Comparison of ENCODE assay signal across 28 cellular contexts in genomic region chr1:219812086-219812485, GRCh38.
A peak's percentile ranks its signal among the peaks of the same experiment; 100 is the strongest.
DNase-seq lines count a peak whose midpoint lies in the region; ATAC-seq, FAIRE-seq and TF ChIP-seq lines count a peak whose summit lies in the region.
"Had no signal": no experiment of that assay in that cellular context is flagged by ENCODE, and none has a peak within 500 bp of the region (broad histone marks: within the 10 kb centered on the region; RNA-seq: fewer than 3 reads in every experiment).

No MANE protein-coding gene starts in this region.

- no peaks in the 10 kb centered on the region for H3K9me3 Mint-ChIP-seq in type B pancreatic cell
- H3K9me3 Mint-ChIP-seq: activated CD4-positive, alpha-beta T cell treated with anti-CD3 and anti-CD28 coated beads, Interleukin-2, amount 10 ng/mL, durations not matched to agents 24 days and 14 days; stimulated activated naive CD8-positive, alpha-beta T cell treated with anti-CD3 and anti-CD28 coated beads, Interleukin-15, Interleukin-2, amounts not matched to agents 100 ng/mL and 50 ng/mL, for 24 hours; T-cell had no signal

- TF ChIP-seq POLR2A in H1 (IDR thresholded peaks at IDR 0.05; ENCODE audit: control extremely low read depth in 1 of 2, low read depth in 2 of 2, low read length in 2 of 2): no peak
- no peak for TF ChIP-seq POLR2A in suprapubic skin (IDR thresholded peaks at IDR 0.05)

- intact Hi-C loops in Right ventricle myocardium superior (cut with DNase I) (loop anchor here (10.0 kb wide), 1 partner anchor 1477 kb away; no protein-coding TSS in a partner anchor), cardiac septum (cut with DNase I) (loop anchor here (2.0 to 5.0 kb wide), 2 partner anchors 140 to 1481 kb away; no protein-coding TSS in a partner anchor)

- H2BK5ac ChIP-seq in H1 (ENCODE audit: low read depth, low read length) (no peak overlapping the region), neuronal stem cell (ENCODE audit: low read length) (no peak overlapping the region)

- no peaks in the 10 kb centered on the region for H3K79me1 ChIP-seq in H1 (ENCODE audit: low read depth, low read length)
- H3K79me1 ChIP-seq in neuronal stem cell (ENCODE audit: low read depth, low read length): no peaks in the 10 kb centered on the region

- H4K8ac ChIP-seq in H1 (ENCODE audit: extremely low read depth, insufficient read depth, low read length) (no peak overlapping the region), neuronal stem cell (ENCODE audit: low read depth, low read length) (no peak overlapping the region)

- H3K4me2 ChIP-seq in Loucy (ENCODE audit: low read depth, low read length, poor library complexity, severe bottlenecking) (no peak overlapping the region), H1 (ENCODE audit: insufficient read depth in 1 of 2, low read depth in 2 of 2, low read length in 2 of 2) (no peak overlapping the region), neuronal stem cell (ENCODE audit: insufficient read depth, low read length, poor library complexity, severe bottlenecking) (no peak overlapping the region)

- H4K91ac ChIP-seq in H1 (replicated peaks; ENCODE audit: insufficient read length, low read length) (no peak overlapping the region), neuronal stem cell (ENCODE audit: low read depth, low read length, poor library complexity) (no peak overlapping the region)

- H3K4me3 ChIP-seq in Loucy (ENCODE audit: low read length, poor library complexity, severe bottlenecking) (no peak overlapping the region), H1 (ENCODE audit: extremely low read depth in 1 of 4, insufficient read depth in 2 of 4, low read depth in 3 of 4, low read length in 4 of 4) (no peak overlapping the region), neuronal stem cell (ENCODE audit: low read length in 2 of 2) (no peak overlapping the region), suprapubic skin (no peak overlapping the region)
- H3K4me3 ChIP-seq: coronary artery, lung, SJSA1, thoracic aorta had no signal

- H4K20me1 ChIP-seq in Loucy (ENCODE audit: insufficient read depth, low read length, poor library complexity, severe bottlenecking): no peaks in the 10 kb centered on the region
- H4K20me1 ChIP-seq in H1 (replicated peaks in 1 of 2; ENCODE audit: control insufficient read depth in 1 of 2, insufficient read depth in 2 of 2, low read length in 2 of 2): no peaks in the 10 kb centered on the region

- H3K4me1 ChIP-seq in Loucy (ENCODE audit: insufficient read depth, low read length, poor library complexity, severe bottlenecking): peaks cover 3% of the 10 kb centered on the region
- H3K4me1 ChIP-seq in H1 (replicated peaks in 1 of 4; ENCODE audit: control insufficient read depth in 3 of 4, insufficient read depth in 4 of 4, low read length in 3 of 4): peaks cover 0 to 5% (median 2%) of the 10 kb centered on the region in 4 experiments; a peak in 2 of 7 replicates
- H3K4me1 ChIP-seq in neuronal stem cell (ENCODE audit: control insufficient read depth in 2 of 2, insufficient read depth in 1 of 2, low read depth in 1 of 2, low read length in 2 of 2): peaks cover 3 to 6% of the 10 kb centered on the region in 2 donors
- H3K4me1 ChIP-seq in suprapubic skin: peaks cover 13% of the 10 kb centered on the region
- H3K4me1 ChIP-seq: parathyroid adenoma, SJSA1 had no signal

- H3K23ac ChIP-seq in H1 (ENCODE audit: insufficient read length) (no peak overlapping the region), neuronal stem cell (ENCODE audit: low read depth, low read length, poor library complexity) (no peak overlapping the region)

- H3F3A ChIP-seq in Loucy (ENCODE audit: low read depth): no peaks in the 10 kb centered on the region

- H3K4me3 Mint-ChIP-seq in type B pancreatic cell: no peak overlapping the region
- H3K4me3 Mint-ChIP-seq: activated CD4-positive, alpha-beta T cell treated with anti-CD3 and anti-CD28 coated beads, Interleukin-2, amount 10 ng/mL, durations not matched to agents 24 days and 14 days; activated naive CD8-positive, alpha-beta T cell; CD4-positive, CD25-positive, alpha-beta regulatory T cell; natural killer cell treated with Interleukin-12 subunit alpha and Interleukin-12 subunit beta and Interleukin-15 and Interleukin-18, amount 100 ng/mL, for 72 hours; stimulated activated naive CD8-positive, alpha-beta T cell treated with anti-CD3 and anti-CD28 coated beads, Interleukin-15, Interleukin-2, amounts not matched to agents 100 ng/mL and 50 ng/mL, for 24 hours; T-cell had no signal

- TF ChIP-seq EP300 in H1 (IDR thresholded peaks at IDR 0.05; ENCODE audit: borderline replicate concordance in 1 of 2, low read depth in 2 of 2, low read length in 2 of 2) (no peak), suprapubic skin (IDR thresholded peaks at IDR 0.05) (no peak)

- no peak overlapping the region for H3K27ac Mint-ChIP-seq in type B pancreatic cell
- H3K27ac Mint-ChIP-seq: activated CD4-positive, alpha-beta T cell treated with anti-CD3 and anti-CD28 coated beads, Interleukin-2, amount 10 ng/mL, durations not matched to agents 24 days and 14 days; activated naive CD8-positive, alpha-beta T cell; CD4-positive, CD25-positive, alpha-beta regulatory T cell; natural killer cell treated with Interleukin-12 subunit alpha and Interleukin-12 subunit beta and Interleukin-15 and Interleukin-18, amount 100 ng/mL, for 72 hours; stimulated activated naive CD8-positive, alpha-beta T cell treated with anti-CD3 and anti-CD28 coated beads, Interleukin-15, Interleukin-2, amounts not matched to agents 100 ng/mL and 50 ng/mL, for 24 hours; T-cell had no signal

- H2BK120ac ChIP-seq in H1 (replicated peaks; ENCODE audit: low read depth, low read length): no peak overlapping the region
- no peak overlapping the region for H2BK120ac ChIP-seq in neuronal stem cell (ENCODE audit: low read depth, low read length)

- no peak overlapping the region for H3K9ac ChIP-seq in Loucy (ENCODE audit: low read depth, low read length, poor library complexity, severe bottlenecking)
- no peak overlapping the region for H3K9ac ChIP-seq in H1 (replicated peaks in 1 of 4; ENCODE audit: extremely low read depth in 1 of 4, low read depth in 3 of 4, low read length in 3 of 4)
- H3K9ac ChIP-seq in neuronal stem cell (ENCODE audit: low read depth, low read length, poor library complexity): no peak overlapping the region
- H3K9ac ChIP-seq: parathyroid adenoma had no signal

- H2BK12ac ChIP-seq in H1 (ENCODE audit: low read depth, low read length): peak overlapping the region; percentile 51; the same call in 1 of the 2 replicates
- no peak overlapping the region for H2BK12ac ChIP-seq in neuronal stem cell (ENCODE audit: low read length)

- TF ChIP-seq CTCF in Loucy (conservative IDR thresholded peaks at IDR 0.05; ENCODE audit: low read length) (no peak), H1 (IDR thresholded peaks at IDR 0.05; ENCODE audit: control extremely low read depth in 1 of 3, insufficient read depth in 1 of 3, low read depth in 1 of 3, low read length in 3 of 3) (no peak), type B pancreatic cell (conservative IDR thresholded peaks at IDR 0.05) (no peak), suprapubic skin (IDR thresholded peaks at IDR 0.05) (no peak)

- H3K27me3 ChIP-seq in Loucy (ENCODE audit: insufficient read depth, low read length, poor library complexity, severe bottlenecking) (no peaks in the 10 kb centered on the region), H1 (replicated peaks in 1 of 4; ENCODE audit: control insufficient read depth in 3 of 4, extremely low read depth in 1 of 4, insufficient read depth in 3 of 4, low read length in 3 of 4) (no peaks in the 10 kb centered on the region), neuronal stem cell (ENCODE audit: control insufficient read depth in 3 of 3, insufficient read depth in 3 of 3, low read depth in 1 of 3, low read length in 3 of 3) (no peaks in the 10 kb centered on the region), suprapubic skin (no peaks in the 10 kb centered on the region)
- H3K27me3 ChIP-seq: SJSA1 had no signal

- peak; percentile 24 for ATAC-seq in Right ventricle myocardium superior (ENCODE audit: poor library complexity)
- no peak for ATAC-seq in HG03108 (IDR thresholded peaks at IDR 0.05; ENCODE audit: unreplicated experiment)
- ATAC-seq: natural killer cell treated with Interleukin-12 subunit alpha and Interleukin-12 subunit beta and Interleukin-15 and Interleukin-18, amount 100 ng/mL, for 72 hours; T-cell had no signal

- no peak overlapping the region for H3K56ac ChIP-seq in H1 (replicated peaks; ENCODE audit: insufficient read length, low read depth, low read length)

- WGBS in H1 (ENCODE audit: extremely low coverage in 1 of 2, insufficient coverage in 1 of 2, insufficient read length in 1 of 2, insufficient replicate concordance in 2 of 2, low coverage in 1 of 2, low lambda C conversion rate in 2 of 2, missing lambda C conversion rate in 1 of 2), 2 experiments: 44% methylated on average over 4 of the region's 4 CpGs; no CpG with 5 or more reads in 1 of the 2 experiments
- no CpG with 5 or more reads among the region's 4 CpGs for WGBS in neuronal stem cell (ENCODE audit: extremely low coverage in 2 of 2, insufficient read length in 2 of 2, insufficient replicate concordance in 1 of 2), 2 donors
- WGBS in suprapubic skin: 37% methylated on average over 4 of the region's 4 CpGs

- peak overlapping the region; percentile 74 for H2AFZ ChIP-seq in Loucy (ENCODE audit: low read length)
- H2AFZ ChIP-seq in H1 (ENCODE audit: low read length): peak overlapping the region; percentile 93; the same call in 1 of the 2 replicates
- H2AFZ ChIP-seq in neuronal stem cell (ENCODE audit: low read length): peak overlapping the region; percentile 66
- H2AFZ ChIP-seq: parathyroid adenoma had no signal

- H3K27me3 Mint-ChIP-seq in type B pancreatic cell: peaks cover 23% of the 10 kb centered on the region

- H3K36me3 ChIP-seq in Loucy (ENCODE audit: insufficient read depth, low read length) (no peaks in the 10 kb centered on the region), H1 (ENCODE audit: control insufficient read depth in 2 of 4, insufficient read depth in 4 of 4, low read length in 3 of 4) (no peaks in the 10 kb centered on the region), neuronal stem cell (replicated peaks in 1 of 2; ENCODE audit: control insufficient read depth in 2 of 2, insufficient read depth in 2 of 2, low read length in 2 of 2) (no peaks in the 10 kb centered on the region), suprapubic skin (no peaks in the 10 kb centered on the region)
- H3K36me3 ChIP-seq: SJSA1, thoracic aorta, WERI-Rb-1 had no signal

- DNase-seq in Right ventricle myocardium superior (no peak), cardiac septum (ENCODE audit: low spot score) (no peak), H1 (ENCODE audit: low read depth in 1 of 2, low spot score in 2 of 2) (no peak), neuronal stem cell (ENCODE audit: low spot score) (no peak), type B pancreatic cell (ENCODE audit: extremely low spot score, unreplicated experiment) (no peak), suprapubic skin (ENCODE audit: low spot score in 2 of 2) (no peak)
- DNase-seq: activated effector memory CD4-positive, alpha-beta T cell treated with Interleukin-2 at 50 U/mL for 16 hours; effector memory CD4-positive, alpha-beta T cell; GF-D8; glutamatergic neuron; GOT3; stimulated activated CD8-positive, alpha-beta memory T cell treated with anti-CD3 and anti-CD28 coated beads, Interleukin-4, amount 100 ng/mL, for 48 hours; T-cell had no signal

- no peaks in the 10 kb centered on the region for H3K79me2 ChIP-seq in Loucy (ENCODE audit: insufficient read depth, low read length)
- H3K79me2 ChIP-seq in H1 (ENCODE audit: control insufficient read depth in 1 of 2, insufficient read depth in 2 of 2, low read length in 2 of 2): no peaks in the 10 kb centered on the region
- H3K79me2 ChIP-seq: parathyroid adenoma had no signal

- FAIRE-seq in H1 (lab: Jason Lieb, UNC): no peak
- FAIRE-seq: bronchial epithelial cell, urothelium cell line had no signal

- H3K4me1 Mint-ChIP-seq in type B pancreatic cell (ENCODE audit: unreplicated experiment): peaks cover under 1% of the 10 kb centered on the region
- H3K4me1 Mint-ChIP-seq: activated CD4-positive, alpha-beta T cell treated with anti-CD3 and anti-CD28 coated beads, Interleukin-2, amount 10 ng/mL, durations not matched to agents 24 days and 14 days; CD4-positive, CD25-positive, alpha-beta regulatory T cell; T-cell had no signal

- H3K4ac ChIP-seq in H1 (replicated peaks; ENCODE audit: insufficient read length, low read depth, low read length) (no peak overlapping the region), neuronal stem cell (ENCODE audit: low read length) (no peak overlapping the region)

- no peak overlapping the region for H4K5ac ChIP-seq in H1 (ENCODE audit: insufficient read length, low read depth, low read length)

- H3K14ac ChIP-seq in H1 (ENCODE audit: insufficient read length) (no peak overlapping the region), neuronal stem cell (ENCODE audit: low read length) (no peak overlapping the region)

- H2BK15ac ChIP-seq in H1 (ENCODE audit: low read length) (no peak overlapping the region), neuronal stem cell (ENCODE audit: low read length) (no peak overlapping the region)

- H3K18ac ChIP-seq in H1 (ENCODE audit: extremely low read depth, low read length) (no peak overlapping the region), neuronal stem cell (ENCODE audit: low read length) (peak overlapping the region; percentile 6)

- TF ChIP-seq RAD21 in H1 (IDR thresholded peaks at IDR 0.05 in 1 of 2, conservative IDR thresholded peaks at IDR 0.05 in 1 of 2; ENCODE audit: low read depth in 2 of 2, low read length in 2 of 2): no peak

- H3K9me2 ChIP-seq in Loucy (replicated peaks; ENCODE audit: low read depth, low read length): no peaks in the 10 kb centered on the region

- no peaks in the 10 kb centered on the region for H3K36me3 Mint-ChIP-seq in type B pancreatic cell
- H3K36me3 Mint-ChIP-seq: activated naive CD8-positive, alpha-beta T cell; CD4-positive, CD25-positive, alpha-beta regulatory T cell; natural killer cell treated with Interleukin-12 subunit alpha and Interleukin-12 subunit beta and Interleukin-15 and Interleukin-18, amount 100 ng/mL, for 72 hours; T-cell had no signal

- no peaks in the 10 kb centered on the region for H3K9me3 ChIP-seq in Loucy (ENCODE audit: insufficient read depth, low read depth, low read length)
- no peaks in the 10 kb centered on the region for H3K9me3 ChIP-seq in H1 (ENCODE audit: insufficient read depth in 2 of 2, low read depth in 1 of 2, low read length in 1 of 2)
- no peaks in the 10 kb centered on the region for H3K9me3 ChIP-seq in neuronal stem cell (replicated peaks in 1 of 2; ENCODE audit: control insufficient read depth in 2 of 2, insufficient read depth in 1 of 2, low read depth in 1 of 2, low read length in 2 of 2)
- H3K9me3 ChIP-seq in suprapubic skin: no peaks in the 10 kb centered on the region
- H3K9me3 ChIP-seq: SJSA1, thoracic aorta had no signal

- H3K27ac ChIP-seq in H1 (ENCODE audit: low read depth, low read length) (no peak overlapping the region), neuronal stem cell (replicated peaks; ENCODE audit: low read length) (no peak overlapping the region), suprapubic skin (no peak overlapping the region)
- H3K27ac ChIP-seq: coronary artery, parathyroid adenoma, SJSA1, thoracic aorta, WERI-Rb-1 had no signal

- no peaks in the 10 kb centered on the region for H3K23me2 ChIP-seq in H1 (ENCODE audit: low read depth, low read length)

- H2AK5ac ChIP-seq in H1 (ENCODE audit: low read depth, low read length) (no peak overlapping the region), neuronal stem cell (ENCODE audit: low read depth, low read length) (no peak overlapping the region)

- peak overlapping the region; percentile 84; the same call in 1 of the 2 replicates for H2BK20ac ChIP-seq in H1 (ENCODE audit: low read length)

- POLR2A ChIA-PET in H1 (lab: Charles Lee; ENCODE audit: partially characterized antibody): no interaction called here

- CTCF ChIA-PET in H1 (lab: Charles Lee; ENCODE audit: partially characterized antibody): interaction anchor here (0.7 to 3.3 kb wide), 41 partner anchors 10 to 1597 kb away, joined by 3 to 36 read pairs (median 5); partner anchors contain the start of gene TGFB2
